In genomic region chr1:194366705-194367104, GRCh38 we compare ENCODE assay signal across 23 cellular contexts.
"Had no signal": no experiment of that assay in that cellular context is flagged by ENCODE, and none has a peak within 500 bp of the region (broad histone marks: within the 10 kb centered on the region; RNA-seq: fewer than 3 reads in every experiment).

No MANE protein-coding gene starts in this region.

- H3K9me3 ChIP-seq: gastrocnemius medialis, neutrophil, ovary, psoas muscle, right atrium auricular region, thyroid gland had no signal

- H3K36me3 ChIP-seq: gastrocnemius medialis, neutrophil, ovary, right atrium auricular region, thyroid gland had no signal

- H3K27ac ChIP-seq: coronary artery, gastrocnemius medialis, neutrophil, ovary, psoas muscle, right atrium auricular region, thyroid gland had no signal

- DNase-seq: activated CD4-positive, alpha-beta T cell treated with anti-CD3 and anti-CD28 coated beads, Interleukin-2, amount 10 ng/mL, durations not matched to agents 24 days and 14 days; activated CD8-positive, alpha-beta memory T cell treated with anti-CD3 and anti-CD28 coated beads, Interleukin-2, amount 10 ng/mL, durations not matched to agents 7 days and 5 days; activated CD8-positive, alpha-beta T cell treated with anti-CD3 and anti-CD28 coated beads for 36 hours; activated effector memory CD4-positive, alpha-beta T cell treated with anti-CD3 and anti-CD28 coated beads, Interleukin-2, amount 50 U/mL, for 16 hours; activated naive CD4-positive, alpha-beta T cell treated with anti-CD3 and anti-CD28 coated beads, Interleukin-2, amount 10 ng/mL, durations not matched to agents 7 days and 5 days; activated T-cell treated with anti-CD3 and anti-CD28 coated beads for 4 hours; amygdala; cerebellar nuclear complex; gastrocnemius medialis; hippocampal formation; left cardiac atrium; mesenchymal stem cell; ovary; psoas muscle; stimulated activated CD4-positive, alpha-beta T cell treated with anti-CD3 and anti-CD28 coated beads, Interleukin-12 subunit alpha, Interleukin-12 subunit beta, amount 100 ng/mL, for 4 hours; stimulated activated CD4-positive, alpha-beta T cell treated with anti-CD3 and anti-CD28 coated beads, Interleukin-4, amount 100 ng/mL, for 4 hours; substantia nigra; T-helper 17 cell; thyroid gland had no signal

- H3K27me3 ChIP-seq: gastrocnemius medialis, neutrophil, ovary, right atrium auricular region, thyroid gland had no signal

- H3K4me1 ChIP-seq: gastrocnemius medialis, psoas muscle, right atrium auricular region, thyroid gland had no signal

- FAIRE-seq: endometrium had no signal

- H3K4me3 ChIP-seq: coronary artery, gastrocnemius medialis, ovary, psoas muscle, right atrium auricular region, thyroid gland had no signal
